20 cellular contexts compared by ENCODE assay signal in the genomic region with DNA sequence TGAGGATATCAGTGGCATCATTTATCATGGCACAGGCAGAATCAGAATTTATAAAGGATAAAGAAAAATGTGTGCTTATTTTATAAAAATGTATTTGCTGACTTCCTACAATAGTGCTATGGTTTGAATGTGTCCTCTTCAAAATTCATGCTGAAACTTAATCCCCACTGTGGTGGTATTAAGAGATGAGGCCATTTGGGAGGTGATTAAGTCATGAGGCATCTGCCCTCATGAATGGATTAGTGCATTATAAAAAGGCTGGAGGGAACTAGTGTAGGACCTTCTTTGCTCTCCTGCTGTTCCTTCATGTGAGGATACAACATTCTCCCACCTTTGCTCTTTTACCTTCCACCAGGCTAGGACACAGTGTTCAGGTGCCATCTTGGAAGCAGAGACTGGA.
"Had no signal": no experiment of that assay in that cellular context is flagged by ENCODE, and none has a peak within 500 bp of the region (broad histone marks: within the 10 kb centered on the region; RNA-seq: fewer than 3 reads in every experiment).

No MANE protein-coding gene starts in this region.

- DNase-seq: activated T-cell treated with anti-CD3 and anti-CD28 coated beads, Interleukin-2, amount 50 U/mL, for 1 hour; adrenal gland; brain microvascular endothelial cell; central memory CD4-positive, alpha-beta T cell; dermis blood vessel endothelial cell; effector CD8-positive, alpha-beta T cell; gastrocnemius medialis; hippocampal formation; left ventricle myocardium superior; mammary epithelial cell; natural killer cell; stimulated activated CD4-positive, alpha-beta T cell treated with anti-CD3 and anti-CD28 coated beads, Interleukin-4, amount 100 ng/mL, for 24 hours; stimulated activated naive CD4-positive, alpha-beta T cell treated with Interleukin-2 at 50 U/mL for 16 hours had no signal

- H3K4me3 ChIP-seq: adrenal gland, ascending aorta, gastrocnemius medialis, thoracic aorta had no signal

- H3K9me3 ChIP-seq: adrenal gland, ascending aorta, gastrocnemius medialis, thoracic aorta had no signal

- H3K4me1 ChIP-seq: adrenal gland, ascending aorta, gastrocnemius medialis had no signal

- H3K36me3 ChIP-seq: adrenal gland, ascending aorta, brain microvascular endothelial cell, gastrocnemius medialis, thoracic aorta had no signal

- ATAC-seq: gastrocnemius medialis, left ventricle myocardium superior, natural killer cell, WTC11 had no signal

- H3K36me3 Mint-ChIP-seq: activated naive CD8-positive, alpha-beta T cell; natural killer cell; type B pancreatic cell had no signal

- H3K27me3 ChIP-seq: adrenal gland, ascending aorta, brain microvascular endothelial cell, gastrocnemius medialis had no signal

- H3K27ac ChIP-seq: adrenal gland, ascending aorta, brain microvascular endothelial cell, gastrocnemius medialis, thoracic aorta had no signal

- H3K27ac Mint-ChIP-seq: activated naive CD8-positive, alpha-beta T cell; mesothelial cell of epicardium; natural killer cell; progenitor cell of endocrine pancreas; type B pancreatic cell; WTC11 had no signal
